ENCODE assay signal across 18 cellular contexts in genomic region chr1:20111452-20111851, GRCh38. TPM values are rescaled to one million over a fixed set of nuclear protein-coding genes. Genes with fewer than 3 reads are reported as not detected.
"Had no signal": no experiment of that assay in that cellular context is flagged by ENCODE, and none has a peak within 500 bp of the region (broad histone marks: within the 10 kb centered on the region; RNA-seq: fewer than 3 reads in every experiment).

No MANE protein-coding gene starts in this region.

- DNase-seq: Karpas-422, KG1, MM.1S, NCI-H1092 treated with DMSO at 0.1 percent for 48 hours, NCI-H1436, NCI-H1694, NCI-H187 treated with DMSO at 0.1 percent for 48 hours, NCI-H2029 treated with DMSO at 0.1 percent for 48 hours, NCI-H2227 treated with DMSO at 0.1 percent for 48 hours, NCI-H524 treated with DMSO at 0.1 percent for 48 hours, NCI-H69, NCI-H774, SHP77 had no signal

- ATAC-seq: Panc1 had no signal

- H3K27ac ChIP-seq: RWPE1 had no signal

RNA-seq across cellular contexts. Expression of gene PLA2G2D, which starts 7.9 kb away (rescaled TPM):
- total RNA-seq: HT1080, NCI-H460, SK-MEL-5 had no signal

RNA-seq across cellular contexts. Expression of gene PLA2G2F, which starts 27.7 kb away (rescaled TPM):
- total RNA-seq: HT1080, NCI-H460, SK-MEL-5 had no signal

RNA-seq across cellular contexts. Expression of gene PLA2G5, which starts 41.5 kb away (rescaled TPM):
- total RNA-seq: HT1080, NCI-H460, SK-MEL-5 had no signal
